24 cellular contexts compared by ENCODE assay signal in the genomic region with DNA sequence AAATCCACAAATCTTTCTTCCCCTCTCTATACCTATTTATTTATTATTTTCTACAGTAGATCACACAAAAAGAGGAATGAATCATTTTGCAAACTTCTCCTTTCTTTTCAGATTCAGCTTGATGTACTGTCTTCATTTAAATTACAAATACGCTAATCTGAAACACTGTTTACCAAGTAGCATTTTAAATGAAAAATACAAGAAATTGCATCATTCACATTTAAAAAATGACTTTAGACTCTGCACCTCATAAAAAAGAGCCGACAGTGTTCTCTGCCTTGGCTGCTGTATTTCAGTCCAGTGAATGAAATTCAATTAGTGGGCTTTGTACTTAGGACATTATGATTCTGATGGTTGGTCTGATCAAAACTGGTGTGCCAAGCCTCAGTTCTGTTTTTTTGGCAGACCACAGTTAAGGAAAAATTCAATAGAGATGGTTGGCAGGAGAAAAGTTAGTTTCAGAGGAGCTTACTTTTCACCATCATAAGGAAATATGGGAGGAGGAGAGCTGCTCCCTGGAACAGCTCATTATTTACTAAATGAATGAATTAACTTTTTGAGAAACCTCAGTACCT.
"Had no signal": no experiment of that assay in that cellular context is flagged by ENCODE, and none has a peak within 500 bp of the region (broad histone marks: within the 10 kb centered on the region; RNA-seq: fewer than 3 reads in every experiment).

No MANE protein-coding gene starts in this region.

- H3K4me1 ChIP-seq: adrenal gland, colonic mucosa, foreskin keratinocyte, right lobe of liver, stomach, testis had no signal

- H3K27me3 Mint-ChIP-seq: naive thymus-derived CD4-positive, alpha-beta T cell had no signal

- H3K27ac ChIP-seq: adrenal gland, cardiac muscle cell, colonic mucosa, foreskin keratinocyte, right lobe of liver, stomach, testis had no signal

- H3K4me1 Mint-ChIP-seq: immature natural killer cell; naive thymus-derived CD4-positive, alpha-beta T cell had no signal

- H3K36me3 Mint-ChIP-seq: activated naive CD4-positive, alpha-beta T cell treated with anti-CD3 and anti-CD28 coated beads, Interleukin-2, amount 50 U/mL, for 72 hours; immature natural killer cell; naive thymus-derived CD4-positive, alpha-beta T cell; type B pancreatic cell had no signal

- DNase-seq: activated CD4-positive, CD25-positive, alpha-beta regulatory T cell treated with anti-CD3 and anti-CD28 coated beads, Interleukin-2, amount 50 U/mL, for 72 hours; activated CD8-positive, alpha-beta memory T cell treated with anti-CD3 and anti-CD28 coated beads for 24 hours; activated CD8-positive, alpha-beta memory T cell treated with anti-CD3 and anti-CD28 coated beads, Interleukin-2, amount 50 U/mL, for 48 hours; activated gamma-delta T cell; activated T-cell treated with anti-CD3 and anti-CD28 coated beads, Interleukin-2, amount 50 U/mL, for 72 hours; adrenal gland; colonic mucosa; foreskin keratinocyte; immature natural killer cell; kidney glomerular epithelial cell; left ventricle myocardium superior; mesenchymal stem cell; naive thymus-derived CD4-positive, alpha-beta T cell; right lobe of liver; small intestine; stimulated activated CD4-positive, alpha-beta T cell treated with anti-CD3 and anti-CD28 coated beads, Interleukin-15, amount 100 ng/mL, for 24 hours; stimulated activated CD4-positive, alpha-beta T cell treated with anti-CD3 and anti-CD28 coated beads, Interleukin-4, amount 100 ng/mL, for 1 hour; stomach; T-helper 1 cell; T-helper 9 cell; testis had no signal

- H3K4me3 Mint-ChIP-seq: activated T-cell treated with anti-CD3 and anti-CD28 coated beads, Interleukin-2, amount 50 U/mL, for 72 hours; immature natural killer cell; naive thymus-derived CD4-positive, alpha-beta T cell; type B pancreatic cell had no signal

- H3K4me3 ChIP-seq: adrenal gland, cardiac muscle cell, colonic mucosa, right lobe of liver, stomach, testis had no signal

- H3K9me3 ChIP-seq: adrenal gland, colonic mucosa, right lobe of liver, stomach, testis had no signal

- H3K27me3 ChIP-seq: adrenal gland, cardiac muscle cell, colonic mucosa, foreskin keratinocyte, right lobe of liver, stomach, testis had no signal

- H3K9me3 Mint-ChIP-seq: type B pancreatic cell had no signal

- H3K27ac Mint-ChIP-seq: activated naive CD4-positive, alpha-beta T cell treated with anti-CD3 and anti-CD28 coated beads, Interleukin-2, amount 50 U/mL, for 72 hours; activated T-cell treated with anti-CD3 and anti-CD28 coated beads, Interleukin-2, amount 50 U/mL, for 72 hours; immature natural killer cell; naive thymus-derived CD4-positive, alpha-beta T cell; type B pancreatic cell had no signal

- H3K36me3 ChIP-seq: adrenal gland, cardiac muscle cell, colonic mucosa, right lobe of liver, stomach had no signal
